In the genomic region with DNA sequence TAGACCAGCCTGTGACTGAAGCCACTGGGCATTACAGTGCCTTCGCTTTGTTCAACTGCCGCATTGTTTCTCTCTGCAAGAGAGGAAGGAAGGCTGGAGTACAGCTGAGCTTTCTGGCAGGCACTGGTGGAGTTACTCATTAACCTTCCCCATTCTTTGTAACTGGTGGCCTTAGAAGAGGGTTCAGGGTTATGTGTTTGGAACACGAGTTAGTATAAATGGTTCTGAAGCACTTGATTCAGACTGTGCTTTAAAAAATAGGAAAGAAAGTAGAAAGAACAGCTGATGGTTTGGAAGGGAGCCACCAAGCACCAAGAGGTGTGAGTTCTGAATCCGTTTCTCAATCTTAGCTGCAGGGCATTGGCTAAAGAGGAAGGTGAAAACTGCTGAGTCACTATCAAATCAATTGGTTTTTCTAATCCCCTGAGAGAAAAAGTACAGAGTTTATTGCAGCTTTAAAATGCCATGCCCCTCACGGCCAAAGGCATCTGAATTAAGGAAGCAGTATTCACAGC, we compare ENCODE assay signal across 1 cellular context.
TF ChIP-seq lines count a peak whose summit lies in the region.

No MANE protein-coding gene starts in this region.

TF ChIP-seq in GM12878, 131 proteins besides CTCF, POLR2A, EP300 and RAD21 (continued from another document):
- no peak for TF ChIP-seq SUPT20H (IDR thresholded peaks at IDR 0.05; ENCODE audit: borderline replicate concordance, control insufficient read depth, low read depth, low read length)
- TF ChIP-seq BACH1 (IDR thresholded peaks at IDR 0.05; ENCODE audit: borderline replicate concordance), result peak; percentile 99
- TF ChIP-seq, protein P1, sequence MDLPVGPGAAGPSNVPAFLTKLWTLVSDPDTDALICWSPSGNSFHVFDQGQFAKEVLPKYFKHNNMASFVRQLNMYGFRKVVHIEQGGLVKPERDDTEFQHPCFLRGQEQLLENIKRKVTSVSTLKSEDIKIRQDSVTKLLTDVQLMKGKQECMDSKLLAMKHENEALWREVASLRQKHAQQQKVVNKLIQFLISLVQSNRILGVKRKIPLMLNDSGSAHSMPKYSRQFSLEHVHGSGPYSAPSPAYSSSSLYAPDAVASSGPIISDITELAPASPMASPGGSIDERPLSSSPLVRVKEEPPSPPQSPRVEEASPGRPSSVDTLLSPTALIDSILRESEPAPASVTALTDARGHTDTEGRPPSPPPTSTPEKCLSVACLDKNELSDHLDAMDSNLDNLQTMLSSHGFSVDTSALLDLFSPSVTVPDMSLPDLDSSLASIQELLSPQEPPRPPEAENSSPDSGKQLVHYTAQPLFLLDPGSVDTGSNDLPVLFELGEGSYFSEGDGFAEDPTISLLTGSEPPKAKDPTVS (IDR thresholded peaks at IDR 0.05; ENCODE audit: low read depth, low read length), result no peak
- peak; percentile 50 for TF ChIP-seq MEF2B (IDR thresholded peaks at IDR 0.05; ENCODE audit: partially characterized antibody, poor library complexity, severe bottlenecking)
- TF ChIP-seq BRCA1 (IDR thresholded peaks at IDR 0.05; ENCODE audit: low read depth, low read length), result no peak
- TF ChIP-seq KDM1A (IDR thresholded peaks at IDR 0.05; ENCODE audit: borderline replicate concordance), result no peak
- TF ChIP-seq GATAD2B (conservative IDR thresholded peaks at IDR 0.05; ENCODE audit: low read depth), result no peak
- no peak for TF ChIP-seq FOXK2 (IDR thresholded peaks at IDR 0.05)
- TF ChIP-seq FOS (IDR thresholded peaks at IDR 0.05; ENCODE audit: borderline replicate concordance, extremely low read depth, insufficient read length), result no peak
- TF ChIP-seq BCLAF1 (IDR thresholded peaks at IDR 0.05), result no peak
